Comparison of ENCODE assay signal across 8 cellular contexts in the genomic region with DNA sequence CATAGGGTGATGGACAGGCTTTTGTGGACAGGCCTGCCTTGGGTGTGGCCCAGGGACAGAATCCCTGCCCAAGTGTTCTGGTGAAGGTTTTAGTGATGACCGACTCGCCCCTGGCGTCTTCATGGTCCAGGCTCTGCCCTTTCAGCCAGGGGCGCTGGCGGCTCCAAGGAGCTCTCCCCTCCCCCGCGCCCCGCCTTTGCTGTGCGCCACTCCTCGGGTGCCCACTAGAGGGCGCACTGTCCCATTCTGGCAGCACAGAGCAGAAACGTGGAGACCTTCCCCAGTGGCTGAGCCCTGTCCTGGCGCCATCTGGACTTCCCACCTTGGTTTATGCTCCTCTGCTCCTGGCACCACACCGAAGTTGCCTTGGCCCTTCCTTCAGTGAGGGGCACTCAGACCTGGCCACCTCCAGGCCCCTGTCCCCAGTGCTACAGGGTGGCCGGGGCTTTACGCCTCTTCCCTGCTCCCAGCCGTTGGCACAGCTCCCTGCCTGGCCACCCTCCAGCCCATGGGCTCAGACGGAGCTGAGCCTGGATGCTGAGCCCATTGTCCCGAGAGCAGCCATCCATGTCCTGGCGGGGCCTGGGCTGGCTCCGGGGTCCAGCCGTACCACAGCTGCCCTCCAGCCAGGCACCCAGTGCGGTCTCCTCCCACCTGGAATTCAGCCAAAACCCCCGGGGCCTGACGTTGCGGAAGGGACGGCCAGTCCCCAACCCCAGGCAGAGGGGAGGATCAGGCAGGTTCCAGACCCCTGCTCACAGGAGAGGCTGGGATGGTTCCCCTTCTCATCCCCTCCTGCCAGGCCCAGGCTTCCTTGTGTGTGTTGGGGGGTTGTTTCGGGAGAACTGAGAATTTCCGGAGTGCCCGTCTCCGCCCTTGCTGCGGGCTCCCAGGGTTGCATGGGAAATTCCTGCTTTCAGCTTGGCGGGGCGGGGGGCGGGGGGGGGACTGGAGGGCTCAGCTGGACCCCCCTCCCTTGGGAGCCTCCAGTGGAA. TPM values are rescaled to one million over a fixed set of nuclear protein-coding genes. Genes with fewer than 3 reads are reported as not detected.
DNase-seq lines count a peak whose midpoint lies in the region; ATAC-seq and TF ChIP-seq lines count a peak whose summit lies in the region.

No MANE protein-coding gene starts in this region.

- H3K9me3 ChIP-seq in hepatocyte (ENCODE audit: low read depth) = no peaks in the 10 kb centered on the region

- intact Hi-C loops in sciatic nerve (cut with DNase I) = no loop called here

- DNase-seq in GM06990 (ENCODE audit: extremely low read depth, insufficient read length) (peak; percentile 82), NCI-H2029 (lab: John Stamatoyannopoulos, UW) (peak; percentile 80), T1000 (lab: John Stamatoyannopoulos, UW) (peak; percentile 85), astrocyte of the cerebellum (ENCODE audit: low read depth) (peak; percentile 65), hepatocyte (ENCODE audit: low spot score) (peak; percentile 91), sciatic nerve (ENCODE audit: low spot score) (peak; percentile 93)

- TF ChIP-seq CTCF in GM06990 (IDR thresholded peaks at IDR 0.05; ENCODE audit: insufficient read depth, low read length, poor library complexity, severe bottlenecking) (peak; percentile 98), astrocyte of the cerebellum (IDR thresholded peaks at IDR 0.05; ENCODE audit: low read depth, low read length, missing control alignments) (peak; percentile 97), hepatocyte (IDR thresholded peaks at IDR 0.05; ENCODE audit: poor library complexity) (peak; percentile 98)

- H3K4me2 ChIP-seq in hepatocyte = peak overlapping the region; percentile 87

- no peaks in the 10 kb centered on the region for H4K20me1 ChIP-seq in hepatocyte (ENCODE audit: insufficient read depth, poor library complexity, severe bottlenecking)

- peak overlapping the region; percentile 50 for H2AFZ ChIP-seq in hepatocyte

- no peaks in the 10 kb centered on the region; the same call in 1 of the 2 replicates for H3K27me3 ChIP-seq in GM06990 (replicated peaks; ENCODE audit: control insufficient read depth, insufficient read depth, low read length)
- peaks cover 45% of the 10 kb centered on the region for H3K27me3 ChIP-seq in hepatocyte

- H3K36me3 ChIP-seq in GM06990 (ENCODE audit: control insufficient read depth, insufficient read depth, low read length) (no peaks in the 10 kb centered on the region), hepatocyte (replicated peaks; ENCODE audit: insufficient read depth, low read depth) (no peaks in the 10 kb centered on the region)

- H3K27ac ChIP-seq in hepatocyte = peak overlapping the region; percentile 98

- in situ Hi-C loops in astrocyte of the cerebellum (cut with HindIII; ENCODE audit: low sequenced_read_pairs) = no loop called here

- H3K4me1 ChIP-seq in hepatocyte (ENCODE audit: insufficient read depth) = peaks cover 31% of the 10 kb centered on the region

- WGBS in hepatocyte (ENCODE audit: low lambda C conversion rate, missing lambda C conversion rate) = 20% methylated on average over 35 of the region's 35 CpGs

- no peaks in the 10 kb centered on the region for H3K79me2 ChIP-seq in hepatocyte

- ATAC-seq in HG02840 (IDR thresholded peaks at IDR 0.05; ENCODE audit: low FRiP score, unreplicated experiment) = peak; percentile 1
- peak; percentile 83 for ATAC-seq in sciatic nerve
- no peak for ATAC-seq in GM18520 (IDR thresholded peaks at IDR 0.05; ENCODE audit: unreplicated experiment)

- H3K4me3 ChIP-seq in GM06990 (replicated peaks; ENCODE audit: low read depth, low read length) (peak overlapping the region; percentile 19), astrocyte of the cerebellum (ENCODE audit: low read depth, low read length) (peak overlapping the region; percentile 31), hepatocyte (no peak overlapping the region)

- H3K9me2 ChIP-seq in hepatocyte (replicated peaks; ENCODE audit: insufficient read depth) = no peaks in the 10 kb centered on the region

RNA-seq across cellular contexts. Expression of a gene that starts 5.6 kb away (rescaled TPM):
- 1.8 and 5.8 TPM in 2 replicates for total RNA-seq in hepatocyte
- 14.7 and 19.6 TPM in 2 replicates for polyA plus RNA-seq in hepatocyte
- 112 TPM for total RNA-seq in sciatic nerve

RNA-seq across cellular contexts. Expression of a gene that starts 6.5 kb away (rescaled TPM):
- total RNA-seq in hepatocyte (8.3 and 11.3 TPM in 2 replicates), sciatic nerve (172 TPM)
- 29.1 and 45.6 TPM in 2 replicates for polyA plus RNA-seq in hepatocyte

RNA-seq across cellular contexts. Expression of a gene that starts 9.9 kb away (rescaled TPM):
- total RNA-seq in hepatocyte (3.5 and 3.9 TPM in 2 replicates), sciatic nerve (14.1 TPM)
- 4.9 and 5.1 TPM in 2 replicates for polyA plus RNA-seq in hepatocyte

RNA-seq across cellular contexts. Expression of a gene that starts 45.3 kb away (rescaled TPM):
- total RNA-seq in hepatocyte (2.3 and 3.0 TPM in 2 replicates), sciatic nerve (8.7 TPM)
- 3.0 and 5.8 TPM in 2 replicates for polyA plus RNA-seq in hepatocyte

Comparison
In these comparisons a context has a peak if more than half of its experiments do, and no peak if none do; other contexts are left out.
1. RNA of a gene that starts 5.6 kb away (total RNA-seq): 112 TPM in sciatic nerve (single experiment); 1.8 to 5.8 TPM in hepatocyte; every median in the first group is over 10 times any median in the second.
2. RNA of a gene that starts 6.5 kb away (total RNA-seq): 172 TPM in sciatic nerve (single experiment); 8.3 to 11.3 TPM in hepatocyte; every median in the first group is over 10 times any median in the second.
3. Peak in every context shown above with its lines, with median percentiles within 50 percentile points of each other: DNase-seq and CTCF ChIP-seq.